ENCODE assay signal across 31 cellular contexts in genomic region chr16:70269471-70269870, GRCh38.
"Had no signal": no experiment of that assay in that cellular context is flagged by ENCODE, and none has a peak within 500 bp of the region (broad histone marks: within the 10 kb centered on the region; RNA-seq: fewer than 3 reads in every experiment).

No MANE protein-coding gene starts in this region.

- H3K4me3 Mint-ChIP-seq: activated CD4-positive, alpha-beta T cell treated with anti-CD3 and anti-CD28 coated beads for 36 hours; activated T-helper 17 cell treated with anti-CD3 and anti-CD28 coated beads, Interleukin-2, amount 50 U/mL, for 72 hours; dendritic cell treated with granulocyte-macrophage colony-stimulating factor and Interleukin-4, amounts not matched to agents 40 ng/mL and 50 ng/mL, for 4 days; natural killer cell treated with Interleukin-12 subunit alpha and Interleukin-12 subunit beta and Interleukin-15 and Interleukin-18, amount 100 ng/mL, for 72 hours; stimulated activated memory B cell treated with anti-CD40 and anti-IgM and Interleukin-4, amounts not matched to agents 10 μg/mL and 1 μg/mL and 100 μg/mL, for 72 hours had no signal

- H3K27me3 ChIP-seq: esophagus squamous epithelium, ovary, right lobe of liver, suprapubic skin, tibial artery had no signal

- H3K9me3 Mint-ChIP-seq: activated T-helper 17 cell treated with anti-CD3 and anti-CD28 coated beads, Interleukin-2, amount 50 U/mL, for 72 hours; dendritic cell treated with granulocyte-macrophage colony-stimulating factor and Interleukin-4, amounts not matched to agents 40 ng/mL and 50 ng/mL, for 4 days; natural killer cell treated with Interleukin-12 subunit alpha and Interleukin-12 subunit beta and Interleukin-15 and Interleukin-18, amount 100 ng/mL, for 72 hours; stimulated activated memory B cell treated with anti-CD40 and anti-IgM and Interleukin-4, amounts not matched to agents 10 μg/mL and 1 μg/mL and 100 μg/mL, for 72 hours had no signal

- H3K4me1 Mint-ChIP-seq: activated CD4-positive, alpha-beta T cell treated with anti-CD3 and anti-CD28 coated beads for 36 hours; activated T-helper 17 cell treated with anti-CD3 and anti-CD28 coated beads, Interleukin-2, amount 50 U/mL, for 72 hours; stimulated activated memory B cell treated with anti-CD40 and anti-IgM and Interleukin-4, amounts not matched to agents 10 μg/mL and 1 μg/mL and 100 μg/mL, for 72 hours had no signal

- ATAC-seq: activated CD4-positive, alpha-beta T cell treated with anti-CD3 and anti-CD28 coated beads for 36 hours; activated T-helper 17 cell treated with anti-CD3 and anti-CD28 coated beads, Interleukin-2, amount 50 U/mL, for 72 hours; left lobe of liver; mucosa of descending colon; natural killer cell treated with Interleukin-12 subunit alpha and Interleukin-12 subunit beta and Interleukin-15 and Interleukin-18, amount 100 ng/mL, for 72 hours; stimulated activated memory B cell treated with anti-CD40 and anti-IgM and Interleukin-4, amounts not matched to agents 10 μg/mL and 1 μg/mL and 100 μg/mL, for 72 hours had no signal

- H3K4me1 ChIP-seq: esophagus squamous epithelium, right lobe of liver, suprapubic skin, tibial artery had no signal

- H3K27ac ChIP-seq: epithelial cell of prostate, esophagus squamous epithelium, ovary, right lobe of liver, suprapubic skin, tibial artery had no signal

- H3K27me3 Mint-ChIP-seq: activated CD4-positive, alpha-beta T cell treated with anti-CD3 and anti-CD28 coated beads for 36 hours; activated T-helper 17 cell treated with anti-CD3 and anti-CD28 coated beads, Interleukin-2, amount 50 U/mL, for 72 hours; dendritic cell treated with granulocyte-macrophage colony-stimulating factor and Interleukin-4, amounts not matched to agents 40 ng/mL and 50 ng/mL, for 4 days; natural killer cell treated with Interleukin-12 subunit alpha and Interleukin-12 subunit beta and Interleukin-15 and Interleukin-18, amount 100 ng/mL, for 72 hours; progenitor cell of endocrine pancreas; stimulated activated memory B cell treated with anti-CD40 and anti-IgM and Interleukin-4, amounts not matched to agents 10 μg/mL and 1 μg/mL and 100 μg/mL, for 72 hours had no signal

- H3K27ac Mint-ChIP-seq: activated CD4-positive, alpha-beta T cell treated with anti-CD3 and anti-CD28 coated beads for 36 hours; activated T-helper 17 cell treated with anti-CD3 and anti-CD28 coated beads, Interleukin-2, amount 50 U/mL, for 72 hours; dendritic cell treated with granulocyte-macrophage colony-stimulating factor and Interleukin-4, amounts not matched to agents 40 ng/mL and 50 ng/mL, for 4 days; natural killer cell treated with Interleukin-12 subunit alpha and Interleukin-12 subunit beta and Interleukin-15 and Interleukin-18, amount 100 ng/mL, for 72 hours; stimulated activated memory B cell treated with anti-CD40 and anti-IgM and Interleukin-4, amounts not matched to agents 10 μg/mL and 1 μg/mL and 100 μg/mL, for 72 hours had no signal

- H3K36me3 ChIP-seq: ovary had no signal

- H3K4me3 ChIP-seq: esophagus squamous epithelium, lung, mucosa of descending colon, ovary, right lobe of liver, suprapubic skin, tibial artery had no signal

- H3K9me3 ChIP-seq: esophagus squamous epithelium, mucosa of descending colon, ovary, right lobe of liver, suprapubic skin, tibial artery had no signal

- FAIRE-seq: endometrium, small intestine, urothelium cell line had no signal

- DNase-seq: activated CD4-positive, alpha-beta T cell treated with anti-CD3 and anti-CD28 coated beads for 36 hours; activated CD4-positive, alpha-beta T cell treated with anti-CD3 and anti-CD28 coated beads, Interleukin-2, amount 50 U/mL, for 48 hours; activated CD4-positive, CD25-positive, alpha-beta regulatory T cell; activated CD8-positive, alpha-beta memory T cell treated with anti-CD3 and anti-CD28 coated beads for 24 hours; activated gamma-delta T cell treated with Interleukin-2 at 50 U/mL for 16 hours; activated naive CD4-positive, alpha-beta T cell treated with anti-CD3 and anti-CD28 coated beads, Interleukin-2, amount 50 U/mL, for 16 hours; amniotic stem cell; central memory CD4-positive, alpha-beta T cell; effector CD4-positive, alpha-beta T cell; esophagus squamous epithelium; foreskin melanocyte; kidney glomerular epithelial cell; ovary; small intestine; stimulated activated CD4-positive, alpha-beta T cell treated with anti-CD3 and anti-CD28 coated beads, Interleukin-1b, Interleukin-23, amount 100 ng/mL, for 48 hours; stimulated activated CD4-positive, alpha-beta T cell treated with anti-CD3 and anti-CD28 coated beads, Interleukin-4, amount 100 ng/mL, for 4 hours; stimulated activated CD8-positive, alpha-beta memory T cell treated with anti-CD3 and anti-CD28 coated beads, Interleukin-4, amount 100 ng/mL, for 48 hours had no signal
